In genomic region chr5:78696637-78697036, GRCh38 we compare ENCODE assay signal across 1 cellular context.
TF ChIP-seq lines count a peak whose summit lies in the region.

No MANE protein-coding gene starts in this region.

TF ChIP-seq in HCT116, 20 proteins besides CTCF, POLR2A, EP300 and RAD21 (continued from another document):
- TF ChIP-seq REST (IDR thresholded peaks at IDR 0.05; ENCODE audit: low read depth) (no peak), JUND (IDR thresholded peaks at IDR 0.05) (no peak), SIN3A (IDR thresholded peaks at IDR 0.05; ENCODE audit: low read depth) (no peak), SP1 (IDR thresholded peaks at IDR 0.05; ENCODE audit: low read depth) (no peak), SRF (IDR thresholded peaks at IDR 0.05; ENCODE audit: low read depth) (no peak)
